14 cellular contexts compared by ENCODE assay signal in the genomic region with DNA sequence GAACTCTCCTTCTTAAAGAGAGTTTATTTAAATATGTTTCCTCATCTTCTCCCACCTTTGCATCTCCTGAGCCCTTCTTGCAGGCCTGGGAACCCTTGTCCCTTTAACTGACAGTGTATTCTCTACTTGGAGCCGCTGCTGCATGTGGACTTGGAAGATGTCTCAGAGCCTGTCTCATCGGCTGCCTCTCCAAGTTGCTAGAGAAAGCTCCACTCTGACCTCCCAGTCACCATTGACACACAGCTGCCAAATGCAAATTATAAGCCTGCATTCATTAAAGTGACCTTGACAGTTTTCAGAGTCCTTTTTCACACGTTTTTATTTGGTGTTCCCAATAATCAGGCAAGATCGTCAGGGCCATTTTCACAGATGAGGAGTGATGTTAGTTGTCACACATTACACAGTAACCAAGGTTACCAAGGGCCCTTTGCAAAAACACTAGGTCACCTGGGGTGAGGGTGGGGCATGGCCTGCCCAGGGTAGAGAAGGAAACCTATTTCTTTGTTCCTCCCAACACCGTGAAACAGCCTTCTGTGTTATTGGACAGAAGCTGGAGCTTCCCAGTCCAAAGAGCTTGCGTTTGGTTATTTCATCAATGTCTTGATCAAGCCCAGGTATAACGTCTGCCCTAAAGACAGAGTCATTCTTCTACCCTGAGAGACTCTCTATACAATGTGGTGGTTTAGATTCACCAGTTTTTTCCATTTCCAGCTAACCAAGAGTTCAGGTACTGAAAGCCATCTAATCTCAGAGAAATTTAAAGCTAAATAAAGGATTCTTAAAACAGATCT.
DNase-seq lines count a peak whose midpoint lies in the region; ATAC-seq and TF ChIP-seq lines count a peak whose summit lies in the region.
"Had no signal": no experiment of that assay in that cellular context is flagged by ENCODE, and none has a peak within 500 bp of the region (broad histone marks: within the 10 kb centered on the region; RNA-seq: fewer than 3 reads in every experiment).

No MANE protein-coding gene starts in this region.

- H3K9me3 ChIP-seq in thoracic aorta, result no peaks in the 10 kb centered on the region
- no peaks in the 10 kb centered on the region for H3K9me3 ChIP-seq in sigmoid colon
- H3K9me3 ChIP-seq: neutrophil had no signal

- H3K27ac ChIP-seq in thoracic aorta, result peak overlapping the region; percentile 80 to 91
- H3K27ac ChIP-seq in sigmoid colon, result no peak overlapping the region
- H3K27ac ChIP-seq: neutrophil had no signal

- peak overlapping the region; percentile 81 for H3K27ac Mint-ChIP-seq in activated CD4-positive, alpha-beta T cell treated with anti-CD3 and anti-CD28 coated beads, Interleukin-2, amount 10 ng/mL, durations not matched to agents 24 days and 14 days
- peak overlapping the region; percentile 21 for H3K27ac Mint-ChIP-seq in activated T-helper 1 cell treated with anti-CD3 and anti-CD28 coated beads, Interleukin-12 subunit alpha, Interleukin-12 subunit beta, Interleukin-2, Interleukin-4 antibody, amounts not matched to agents 30 ng/mL and 10 ng/mL and 1 ng/mL, durations not matched to agents 14 hours and 24 hours and 36 hours
- H3K27ac Mint-ChIP-seq in memory B cell, result no peak overlapping the region
- H3K27ac Mint-ChIP-seq: B cell had no signal

- H3K36me3 ChIP-seq in thoracic aorta, result no peaks in the 10 kb centered on the region
- peaks cover 0 to 3% (median 0%) of the 10 kb centered on the region in 4 donors for H3K36me3 ChIP-seq in sigmoid colon

- H3K36me3 Mint-ChIP-seq in activated CD4-positive, alpha-beta T cell treated with anti-CD3 and anti-CD28 coated beads, Interleukin-2, amount 10 ng/mL, durations not matched to agents 24 days and 14 days (ENCODE audit: low read depth), result peaks cover 14% of the 10 kb centered on the region
- peaks cover 18% of the 10 kb centered on the region for H3K36me3 Mint-ChIP-seq in activated T-helper 1 cell treated with anti-CD3 and anti-CD28 coated beads, Interleukin-12 subunit alpha, Interleukin-12 subunit beta, Interleukin-2, Interleukin-4 antibody, amounts not matched to agents 30 ng/mL and 10 ng/mL and 1 ng/mL, durations not matched to agents 14 hours and 24 hours and 36 hours (ENCODE audit: low read depth)
- H3K36me3 Mint-ChIP-seq in memory B cell, result peaks cover 10% of the 10 kb centered on the region

- peaks cover 11% of the 10 kb centered on the region for H3K4me1 Mint-ChIP-seq in activated CD4-positive, alpha-beta T cell treated with anti-CD3 and anti-CD28 coated beads, Interleukin-2, amount 10 ng/mL, durations not matched to agents 24 days and 14 days
- peaks cover 22% of the 10 kb centered on the region for H3K4me1 Mint-ChIP-seq in activated T-helper 1 cell treated with anti-CD3 and anti-CD28 coated beads, Interleukin-12 subunit alpha, Interleukin-12 subunit beta, Interleukin-2, Interleukin-4 antibody, amounts not matched to agents 30 ng/mL and 10 ng/mL and 1 ng/mL, durations not matched to agents 14 hours and 24 hours and 36 hours (ENCODE audit: low read depth)
- H3K4me1 Mint-ChIP-seq in memory B cell, result peaks cover 9% of the 10 kb centered on the region

- H3K4me1 ChIP-seq in thoracic aorta (ENCODE audit: control insufficient read depth in 1 of 2, low read depth in 2 of 2), result peaks cover 30 to 51% of the 10 kb centered on the region in 2 donors
- H3K4me1 ChIP-seq in sigmoid colon, result peaks cover 0 to 9% (median 3%) of the 10 kb centered on the region in 4 donors

- DNase-seq in activated CD4-positive, alpha-beta T cell treated with anti-CD3 and anti-CD28 coated beads, Interleukin-2, amount 10 ng/mL, durations not matched to agents 24 days and 14 days, result no peak
- no peak for DNase-seq in activated CD4-positive, alpha-beta T cell treated with anti-CD3 and anti-CD28 coated beads, Interleukin-2, amount 50 U/mL, for 48 hours
- no peak for DNase-seq in activated T-helper 1 cell treated with anti-CD3 and anti-CD28 coated beads, Interleukin-12 subunit alpha, Interleukin-12 subunit beta, Interleukin-2, Interleukin-4 antibody, amounts not matched to agents 30 ng/mL and 10 ng/mL and 1 ng/mL, durations not matched to agents 14 hours and 24 hours and 36 hours (ENCODE audit: low spot score)
- no peak for DNase-seq in memory B cell (ENCODE audit: low spot score in 2 of 2)
- no peak for DNase-seq in thoracic aorta (ENCODE audit: low spot score)
- DNase-seq in sigmoid colon, result no peak
- DNase-seq in stimulated activated CD4-positive, alpha-beta T cell treated with anti-CD3 and anti-CD28 coated beads, Interleukin-4, amount 100 ng/mL, for 24 hours, result no peak
- DNase-seq: cerebellar nuclear complex; NCI-H1436 treated with DMSO at 0.1 percent for 48 hours; stimulated activated CD4-positive, alpha-beta T cell treated with anti-CD3 and anti-CD28 coated beads, Interleukin-1b, Interleukin-23, amount 100 ng/mL, for 48 hours had no signal

- no peak for TF ChIP-seq CTCF in thoracic aorta (IDR thresholded peaks at IDR 0.05)
- no peak for TF ChIP-seq CTCF in sigmoid colon (IDR thresholded peaks at IDR 0.05)

- intact Hi-C loops in activated CD4-positive, alpha-beta T cell treated with anti-CD3 and anti-CD28 coated beads, Interleukin-2, amount 10 ng/mL, durations not matched to agents 24 days and 14 days (cut with micrococcal nuclease), result no loop called here
- intact Hi-C loops in activated T-helper 1 cell treated with anti-CD3 and anti-CD28 coated beads, Interleukin-12 subunit alpha, Interleukin-12 subunit beta, Interleukin-2, Interleukin-4 antibody, amounts not matched to agents 30 ng/mL and 10 ng/mL and 1 ng/mL, durations not matched to agents 14 hours and 24 hours and 36 hours (cut with micrococcal nuclease), result loop anchor here (1.0 kb wide), 1 partner anchor 22 kb away; no protein-coding TSS in a partner anchor
- intact Hi-C loops in sigmoid colon (cut with DNase I), result no loop called here

- 31 to 74% methylated on average over 7 of the region's 7 CpGs for WGBS in sigmoid colon, 2 donors

- ATAC-seq in memory B cell (ENCODE audit: low read depth) (peak; percentile 51), thoracic aorta (ENCODE audit: insufficient number of reproducible peaks, low FRiP score, low read depth) (no peak), HG03108 (IDR thresholded peaks at IDR 0.05; ENCODE audit: unreplicated experiment) (no peak)
- ATAC-seq: Panc1 had no signal

- no peak overlapping the region for H3K4me3 Mint-ChIP-seq in activated CD4-positive, alpha-beta T cell treated with anti-CD3 and anti-CD28 coated beads, Interleukin-2, amount 10 ng/mL, durations not matched to agents 24 days and 14 days
- no peak overlapping the region for H3K4me3 Mint-ChIP-seq in activated T-helper 1 cell treated with anti-CD3 and anti-CD28 coated beads, Interleukin-12 subunit alpha, Interleukin-12 subunit beta, Interleukin-2, Interleukin-4 antibody, amounts not matched to agents 30 ng/mL and 10 ng/mL and 1 ng/mL, durations not matched to agents 14 hours and 24 hours and 36 hours
- no peak overlapping the region for H3K4me3 Mint-ChIP-seq in memory B cell
- H3K4me3 Mint-ChIP-seq: B cell had no signal

- TF ChIP-seq POLR2A in sigmoid colon (IDR thresholded peaks at IDR 0.05), result no peak

- no peaks in the 10 kb centered on the region for H3K27me3 ChIP-seq in thoracic aorta (replicated peaks; ENCODE audit: insufficient read depth)
- no peaks in the 10 kb centered on the region for H3K27me3 ChIP-seq in sigmoid colon
- H3K27me3 ChIP-seq: neutrophil had no signal

- no peaks in the 10 kb centered on the region for H3K27me3 Mint-ChIP-seq in activated CD4-positive, alpha-beta T cell treated with anti-CD3 and anti-CD28 coated beads, Interleukin-2, amount 10 ng/mL, durations not matched to agents 24 days and 14 days
- no peaks in the 10 kb centered on the region for H3K27me3 Mint-ChIP-seq in activated T-helper 1 cell treated with anti-CD3 and anti-CD28 coated beads, Interleukin-12 subunit alpha, Interleukin-12 subunit beta, Interleukin-2, Interleukin-4 antibody, amounts not matched to agents 30 ng/mL and 10 ng/mL and 1 ng/mL, durations not matched to agents 14 hours and 24 hours and 36 hours (ENCODE audit: insufficient read depth)
- H3K27me3 Mint-ChIP-seq in memory B cell, result no peaks in the 10 kb centered on the region
- H3K27me3 Mint-ChIP-seq: B cell had no signal

- TF ChIP-seq EP300 in sigmoid colon (IDR thresholded peaks at IDR 0.05), result no peak

- H3K4me3 ChIP-seq in thoracic aorta (peak overlapping the region; percentile 43), sigmoid colon (no peak overlapping the region)

- H3K9me3 Mint-ChIP-seq in activated CD4-positive, alpha-beta T cell treated with anti-CD3 and anti-CD28 coated beads, Interleukin-2, amount 10 ng/mL, durations not matched to agents 24 days and 14 days, result no peaks in the 10 kb centered on the region
- H3K9me3 Mint-ChIP-seq in activated T-helper 1 cell treated with anti-CD3 and anti-CD28 coated beads, Interleukin-12 subunit alpha, Interleukin-12 subunit beta, Interleukin-2, Interleukin-4 antibody, amounts not matched to agents 30 ng/mL and 10 ng/mL and 1 ng/mL, durations not matched to agents 14 hours and 24 hours and 36 hours, result no peaks in the 10 kb centered on the region
- H3K9me3 Mint-ChIP-seq in memory B cell, result no peaks in the 10 kb centered on the region

Comparison
In these comparisons a context has a peak if more than half of its experiments do, and no peak if none do; other contexts are left out.
1. H3K27ac ChIP-seq: peak in thoracic aorta (2 of 2); none in sigmoid colon (0 of 4).